Comparison of ENCODE assay signal across 12 cellular contexts in genomic region chr6:34638834-34639736, GRCh38. TPM values are rescaled to one million over a fixed set of nuclear protein-coding genes. Genes with fewer than 3 reads are reported as not detected.
DNase-seq lines count a peak whose midpoint lies in the region; ATAC-seq lines count a peak whose summit lies in the region.
"Had no signal": no experiment of that assay in that cellular context is flagged by ENCODE, and none has a peak within 500 bp of the region (broad histone marks: within the 10 kb centered on the region; RNA-seq: fewer than 3 reads in every experiment).

No MANE protein-coding gene starts in this region.

- peaks cover 5 to 40% (median 5%) of the 10 kb centered on the region in 3 donors for H3K36me3 Mint-ChIP-seq in CD8-positive, alpha-beta memory T cell

- DNase-seq in CD8-positive, alpha-beta memory T cell, result no peak
- no peak for DNase-seq in H4 (ENCODE audit: low spot score)
- no peak for DNase-seq in head of caudate nucleus
- no peak for DNase-seq in DMS53 (lab: John Stamatoyannopoulos, UW)
- DNase-seq: midbrain; NK-92 treated with Interleukin-12 subunit alpha and Interleukin-12 subunit beta, amount 100 ng/mL, for 24 hours had no signal

- CTCF ChIA-PET in CD8-positive, alpha-beta memory T cell (lab: Charles Lee), result interaction anchor here (1.2 to 1.4 kb wide), 2 partner anchors 17 to 180 kb away, joined by 3 to 4 read pairs; no protein-coding TSS in a partner anchor

- no peaks in the 10 kb centered on the region for H3K27me3 ChIP-seq in CD8-positive, alpha-beta memory T cell (ENCODE audit: insufficient read depth, low read length, poor library complexity, severe bottlenecking)
- H3K27me3 ChIP-seq in duodenal mucosa (ENCODE audit: control insufficient read depth in 1 of 2, insufficient read depth in 2 of 2, low read length in 2 of 2), result no peaks in the 10 kb centered on the region

- no peaks in the 10 kb centered on the region for H3K27me3 Mint-ChIP-seq in CD8-positive, alpha-beta memory T cell
- H3K27me3 Mint-ChIP-seq: CD4-positive, CD25-positive, alpha-beta regulatory T cell had no signal

- no peaks in the 10 kb centered on the region for H3K9me3 Mint-ChIP-seq in CD8-positive, alpha-beta memory T cell
- H3K9me3 Mint-ChIP-seq: CD4-positive, CD25-positive, alpha-beta regulatory T cell had no signal

- ATAC-seq in GM19043 (IDR thresholded peaks at IDR 0.05; ENCODE audit: low read depth, unreplicated experiment) (peak; percentile 77), HG02970 (IDR thresholded peaks at IDR 0.05; ENCODE audit: low FRiP score, unreplicated experiment) (peak; percentile 70), esophagus mucosa (no peak)

- H3K9ac ChIP-seq in duodenal mucosa (ENCODE audit: low read depth in 1 of 2, low read length in 2 of 2), result peak overlapping the region; percentile 7 to 34

- no peaks in the 10 kb centered on the region for H3K9me3 ChIP-seq in CD8-positive, alpha-beta memory T cell (ENCODE audit: low read length)
- no peaks in the 10 kb centered on the region for H3K9me3 ChIP-seq in duodenal mucosa (ENCODE audit: control insufficient read depth in 1 of 2, low read length in 2 of 2)

- no peak overlapping the region for H3K4me3 Mint-ChIP-seq in CD8-positive, alpha-beta memory T cell
- H3K4me3 Mint-ChIP-seq: CD4-positive, CD25-positive, alpha-beta regulatory T cell had no signal

- H3K4me3 ChIP-seq in CD8-positive, alpha-beta memory T cell (ENCODE audit: low read length), result no peak overlapping the region
- H3K4me3 ChIP-seq in duodenal mucosa (ENCODE audit: low read depth in 1 of 2, low read length in 2 of 2), result peak overlapping the region; percentile 4 to 27

- intact Hi-C loops in head of caudate nucleus (cut with DNase I), result no loop called here

- peak overlapping the region in 5 of 8 donors; percentile 23 to 95 (median 54) for H3K27ac Mint-ChIP-seq in CD8-positive, alpha-beta memory T cell

- peaks cover 19 to 45% (median 26%) of the 10 kb centered on the region in 3 donors for H3K4me1 Mint-ChIP-seq in CD8-positive, alpha-beta memory T cell

- peaks cover under 1% of the 10 kb centered on the region for H3K36me3 ChIP-seq in CD8-positive, alpha-beta memory T cell (ENCODE audit: insufficient read depth, low read length)
- no peaks in the 10 kb centered on the region for H3K36me3 ChIP-seq in duodenal mucosa (ENCODE audit: control insufficient read depth in 1 of 2, insufficient read depth in 2 of 2, low read length in 2 of 2)

- H3K4me1 ChIP-seq in CD8-positive, alpha-beta memory T cell (ENCODE audit: insufficient read depth, low read length), result no peaks in the 10 kb centered on the region
- H3K4me1 ChIP-seq in duodenal mucosa (ENCODE audit: control insufficient read depth in 1 of 2, insufficient read depth in 2 of 2, low read length in 2 of 2), result peaks cover 13 to 19% of the 10 kb centered on the region in 2 donors

- POLR2A ChIA-PET in CD8-positive, alpha-beta memory T cell (lab: Charles Lee), result no interaction called here

- no peak overlapping the region for H3K27ac ChIP-seq in CD8-positive, alpha-beta memory T cell (ENCODE audit: low read depth, low read length)
- no peak overlapping the region for H3K27ac ChIP-seq in duodenal mucosa (ENCODE audit: low read depth, low read length)
- H3K27ac ChIP-seq: HL-60 had no signal

RNA-seq across cellular contexts. Expression of gene ILRUN, which starts 57.5 kb away (rescaled TPM):
- 10 to 100 TPM; 53.3 to 61.9 TPM for total RNA-seq in CD8-positive, alpha-beta memory T cell
- 18.8 TPM for polyA plus RNA-seq in CD8-positive, alpha-beta memory T cell
- total RNA-seq in H4 (2014; rRNA removed; shearing (Covaris generic)), result 28.9 and 29.9 TPM in 2 replicates
- 49.0 TPM for total RNA-seq in esophagus mucosa
